ENCODE assay signal across 16 cellular contexts in genomic region chr6:169530762-169531143, GRCh38.
DNase-seq lines count a peak whose midpoint lies in the region; ATAC-seq and TF ChIP-seq lines count a peak whose summit lies in the region.
"Had no signal": no experiment of that assay in that cellular context is flagged by ENCODE, and none has a peak within 500 bp of the region (broad histone marks: within the 10 kb centered on the region; RNA-seq: fewer than 3 reads in every experiment).

No MANE protein-coding gene starts in this region.

- ATAC-seq in T-helper 17 cell (peak; percentile 85), gastroesophageal sphincter (no peak)
- ATAC-seq: GM12878 had no signal

- H3K9me3 ChIP-seq in T-helper 17 cell (ENCODE audit: control insufficient read depth, low read length, poor library complexity, severe bottlenecking) = no peaks in the 10 kb centered on the region
- H3K9me3 ChIP-seq in gastroesophageal sphincter = peaks cover 0 to 21% (median 0%) of the 10 kb centered on the region in 3 donors
- peaks cover 11% of the 10 kb centered on the region for H3K9me3 ChIP-seq in smooth muscle cell (replicated peaks; ENCODE audit: low read depth)
- H3K9me3 ChIP-seq in H9 (ENCODE audit: control insufficient read depth, low read depth, low read length) = peaks cover 5% of the 10 kb centered on the region

- H3K9me3 Mint-ChIP-seq in activated CD4-positive, alpha-beta T cell treated with anti-CD3 and anti-CD28 coated beads, Interleukin-2, amount 10 ng/mL, durations not matched to agents 24 days and 14 days = peaks cover 13% of the 10 kb centered on the region
- H3K9me3 Mint-ChIP-seq in endothelial cell (ENCODE audit: unreplicated experiment) (peaks cover 5% of the 10 kb centered on the region), H9 (peaks cover 22 to 23% of the 10 kb centered on the region in 2 experiments)

- H3K4me1 Mint-ChIP-seq in activated CD4-positive, alpha-beta T cell treated with anti-CD3 and anti-CD28 coated beads, Interleukin-2, amount 10 ng/mL, durations not matched to agents 24 days and 14 days = peaks cover 15% of the 10 kb centered on the region
- H3K4me1 Mint-ChIP-seq in T-helper 17 cell = peaks cover 13% of the 10 kb centered on the region
- no peaks in the 10 kb centered on the region for H3K4me1 Mint-ChIP-seq in endothelial cell (ENCODE audit: unreplicated experiment)
- no peaks in the 10 kb centered on the region for H3K4me1 Mint-ChIP-seq in H9
- H3K4me1 Mint-ChIP-seq: endodermal cell had no signal

- H3K56ac ChIP-seq in H9 (ENCODE audit: insufficient read length, low read depth, low read length) = no peak overlapping the region

- no peak overlapping the region for H4K8ac ChIP-seq in H9 (replicated peaks; ENCODE audit: insufficient read length, low read depth, low read length)

- H3K4me3 Mint-ChIP-seq in activated CD4-positive, alpha-beta T cell treated with anti-CD3 and anti-CD28 coated beads, Interleukin-2, amount 10 ng/mL, durations not matched to agents 24 days and 14 days = peak overlapping the region; percentile 31
- peak overlapping the region; percentile 68 for H3K4me3 Mint-ChIP-seq in T-helper 17 cell
- H3K4me3 Mint-ChIP-seq in endothelial cell (ENCODE audit: unreplicated experiment) = no peak overlapping the region
- no peak overlapping the region for H3K4me3 Mint-ChIP-seq in H9
- H3K4me3 Mint-ChIP-seq: endodermal cell had no signal

- H3T11ph ChIP-seq in H9 (ENCODE audit: low read length) = no peak overlapping the region

- no peaks in the 10 kb centered on the region for H3K79me1 ChIP-seq in H9 (ENCODE audit: insufficient read depth, low read depth, low read length, poor library complexity, severe bottlenecking)

- H3K4me2 ChIP-seq in smooth muscle cell (no peak overlapping the region), H9 (ENCODE audit: insufficient read depth, insufficient read length, low read length) (no peak overlapping the region)

- H3K14ac ChIP-seq in H9 (ENCODE audit: insufficient read depth, low read length) = no peak overlapping the region

- H2BK12ac ChIP-seq in H9 (ENCODE audit: insufficient read length, low read depth, low read length) = no peak overlapping the region

- H4K91ac ChIP-seq in H9 (ENCODE audit: insufficient read length, low read depth, low read length) = no peak overlapping the region

- peak overlapping the region; percentile 41 for H3K27ac Mint-ChIP-seq in activated CD4-positive, alpha-beta T cell treated with anti-CD3 and anti-CD28 coated beads, Interleukin-2, amount 10 ng/mL, durations not matched to agents 24 days and 14 days
- H3K27ac Mint-ChIP-seq in T-helper 17 cell (peak overlapping the region; percentile 92), endothelial cell (ENCODE audit: unreplicated experiment) (no peak overlapping the region), H9 (no peak overlapping the region)

- H3K27me3 ChIP-seq in gastroesophageal sphincter = no peaks in the 10 kb centered on the region
- H3K27me3 ChIP-seq in smooth muscle cell (ENCODE audit: low read depth) = no peaks in the 10 kb centered on the region
- no peaks in the 10 kb centered on the region for H3K27me3 ChIP-seq in H9 (ENCODE audit: insufficient read depth, low read length)
- H3K27me3 ChIP-seq: tibial nerve had no signal

- 50 to 75% methylated on average over 1 of the region's 1 CpG for WGBS in gastroesophageal sphincter (ENCODE audit: low coverage in 1 of 2), 2 donors
- 68% methylated on average over 1 of the region's 1 CpG for WGBS in smooth muscle cell (ENCODE audit: low lambda C conversion rate)
- no CpG with 5 or more reads among the region's 1 CpG for WGBS in H9 (ENCODE audit: extremely low coverage, insufficient read length, low lambda C conversion rate)

- no peaks in the 10 kb centered on the region for H3K79me2 ChIP-seq in smooth muscle cell (ENCODE audit: low read depth)
- no peaks in the 10 kb centered on the region for H3K79me2 ChIP-seq in H9 (ENCODE audit: insufficient read depth, low read length)

- H3K9ac ChIP-seq in smooth muscle cell (ENCODE audit: low read depth) (peak overlapping the region; percentile 16), H9 (ENCODE audit: extremely low read depth, insufficient read length, low read length) (no peak overlapping the region)

- peaks cover 6 to 33% (median 9%) of the 10 kb centered on the region in 3 donors for H3K4me1 ChIP-seq in gastroesophageal sphincter
- no peaks in the 10 kb centered on the region for H3K4me1 ChIP-seq in smooth muscle cell (ENCODE audit: low read depth)
- no peaks in the 10 kb centered on the region for H3K4me1 ChIP-seq in H9 (ENCODE audit: insufficient read depth, low read length)
- H3K4me1 ChIP-seq: psoas muscle, tibial nerve had no signal

- H3K4ac ChIP-seq in H9 (ENCODE audit: low read depth, low read length) = no peak overlapping the region

- no peak overlapping the region for H3K18ac ChIP-seq in H9 (ENCODE audit: insufficient read length, low read depth, low read length)

- no peak overlapping the region for H3K23ac ChIP-seq in H9 (ENCODE audit: insufficient read length, low read depth, low read length)

- no peaks in the 10 kb centered on the region for H4K20me1 ChIP-seq in smooth muscle cell (ENCODE audit: low read depth)
- H4K20me1 ChIP-seq in H9 (ENCODE audit: control insufficient read depth, insufficient read depth, insufficient read length) = no peaks in the 10 kb centered on the region

- no peak for TF ChIP-seq POLR2A in gastroesophageal sphincter (IDR thresholded peaks at IDR 0.05)

- no peak overlapping the region for H2AK5ac ChIP-seq in H9 (ENCODE audit: insufficient read length, low read length)

- H3K27ac ChIP-seq in gastroesophageal sphincter = peak overlapping the region; percentile 74 to 87 (median 76)
- H3K27ac ChIP-seq in smooth muscle cell (ENCODE audit: low read depth) = peak overlapping the region; percentile 84
- no peak overlapping the region for H3K27ac ChIP-seq in H9 (ENCODE audit: insufficient read length, low read depth, low read length)
- H3K27ac ChIP-seq: psoas muscle, tibial nerve had no signal

- no peak for TF ChIP-seq EP300 in gastroesophageal sphincter (IDR thresholded peaks at IDR 0.05)

- H2BK20ac ChIP-seq in H9 (ENCODE audit: low read depth, low read length, poor library complexity, severe bottlenecking) = no peak overlapping the region

- no peak overlapping the region for H2AFZ ChIP-seq in smooth muscle cell (ENCODE audit: low read depth)
- no peak overlapping the region for H2AFZ ChIP-seq in H9 (ENCODE audit: low read length)

- H2BK15ac ChIP-seq in H9 (ENCODE audit: low read depth, low read length) = no peak overlapping the region

- no peak overlapping the region for H2BK120ac ChIP-seq in H9 (ENCODE audit: low read depth, low read length, poor library complexity, severe bottlenecking)

- no peaks in the 10 kb centered on the region for H3K23me2 ChIP-seq in H9 (ENCODE audit: insufficient read length, low read depth, low read length, poor library complexity, severe bottlenecking)

- intact Hi-C loops in activated CD4-positive, alpha-beta T cell treated with anti-CD3 and anti-CD28 coated beads, Interleukin-2, amount 10 ng/mL, durations not matched to agents 24 days and 14 days (cut with micrococcal nuclease) = loop anchor here (1.0 kb wide), 2 partner anchors 27 to 59 kb away; no protein-coding TSS in a partner anchor

- peaks cover 5% of the 10 kb centered on the region for H3F3A ChIP-seq in smooth muscle cell (ENCODE audit: low read depth)

- H3K4me3 ChIP-seq in gastroesophageal sphincter = no peak overlapping the region
- no peak overlapping the region for H3K4me3 ChIP-seq in smooth muscle cell
- H3K4me3 ChIP-seq: GM12878, psoas muscle, tibial nerve had no signal

- H3K36me3 ChIP-seq in gastroesophageal sphincter (no peaks in the 10 kb centered on the region), smooth muscle cell (ENCODE audit: low read depth) (peaks cover 12% of the 10 kb centered on the region)

- no peaks in the 10 kb centered on the region for H3K36me3 Mint-ChIP-seq in activated CD4-positive, alpha-beta T cell treated with anti-CD3 and anti-CD28 coated beads, Interleukin-2, amount 10 ng/mL, durations not matched to agents 24 days and 14 days (ENCODE audit: low read depth)
- H3K36me3 Mint-ChIP-seq in T-helper 17 cell (ENCODE audit: low read depth) (peaks cover 4% of the 10 kb centered on the region), endothelial cell (ENCODE audit: low read depth, unreplicated experiment) (peaks cover 11% of the 10 kb centered on the region), H9 (ENCODE audit: insufficient read depth in 1 of 3, low read depth in 3 of 3) (peaks cover 13 to 23% (median 18%) of the 10 kb centered on the region in 3 experiments)

- no peak overlapping the region for H4K5ac ChIP-seq in H9 (ENCODE audit: insufficient read length, low read depth, low read length)

- TF ChIP-seq CTCF in gastroesophageal sphincter (IDR thresholded peaks at IDR 0.05) (no peak), smooth muscle cell (IDR thresholded peaks at IDR 0.05; ENCODE audit: borderline replicate concordance, insufficient read depth, poor library complexity, severe bottlenecking) (no peak), endothelial cell (IDR thresholded peaks at IDR 0.05; ENCODE audit: unreplicated experiment) (no peak), H9 (conservative IDR thresholded peaks at IDR 0.05) (no peak)

- H3K27me3 Mint-ChIP-seq in activated CD4-positive, alpha-beta T cell treated with anti-CD3 and anti-CD28 coated beads, Interleukin-2, amount 10 ng/mL, durations not matched to agents 24 days and 14 days = peaks cover 4% of the 10 kb centered on the region
- H3K27me3 Mint-ChIP-seq in T-helper 17 cell (no peaks in the 10 kb centered on the region), endothelial cell (ENCODE audit: unreplicated experiment) (no peaks in the 10 kb centered on the region), H9 (ENCODE audit: low read depth) (no peaks in the 10 kb centered on the region)

- no peak overlapping the region for H2BK5ac ChIP-seq in H9 (ENCODE audit: insufficient read length, low read length)

- peak; percentile 68 for DNase-seq in activated CD4-positive, alpha-beta T cell treated with anti-CD3 and anti-CD28 coated beads, Interleukin-2, amount 10 ng/mL, durations not matched to agents 24 days and 14 days
- no peak for DNase-seq in activated CD4-positive, alpha-beta T cell treated with anti-CD3 and anti-CD28 coated beads, Interleukin-2, amount 50 U/mL, for 1 hour
- DNase-seq in T-helper 17 cell (no peak), smooth muscle cell (lab: John Stamatoyannopoulos, UW; ENCODE audit: unreplicated experiment) (no peak), endothelial cell (ENCODE audit: low spot score) (no peak), DMS79 treated with DMSO at 0.1 percent for 48 hours (lab: John Stamatoyannopoulos, UW) (no peak), H9 (no peak)
- DNase-seq: DMS153, endodermal cell, HCEC 1CT, NCI-H69, psoas muscle, SHP77 had no signal

Comparison
In these comparisons a context has a peak if more than half of its experiments do, and no peak if none do; other contexts are left out.
1. H3K27ac Mint-ChIP-seq: peak in activated CD4-positive, alpha-beta T cell treated with anti-CD3 and anti-CD28 coated beads, Interleukin-2, amount 10 ng/mL, durations not matched to agents 24 days and 14 days (single experiment) and T-helper 17 cell (single experiment); none in endothelial cell (single experiment) and H9 (0 of 3).
2. H3K4me3 Mint-ChIP-seq: peak in activated CD4-positive, alpha-beta T cell treated with anti-CD3 and anti-CD28 coated beads, Interleukin-2, amount 10 ng/mL, durations not matched to agents 24 days and 14 days (single experiment) and T-helper 17 cell (single experiment); none in endothelial cell (single experiment) and H9 (0 of 2).